ENCODE assay signal across 1 cellular context in the genomic region with DNA sequence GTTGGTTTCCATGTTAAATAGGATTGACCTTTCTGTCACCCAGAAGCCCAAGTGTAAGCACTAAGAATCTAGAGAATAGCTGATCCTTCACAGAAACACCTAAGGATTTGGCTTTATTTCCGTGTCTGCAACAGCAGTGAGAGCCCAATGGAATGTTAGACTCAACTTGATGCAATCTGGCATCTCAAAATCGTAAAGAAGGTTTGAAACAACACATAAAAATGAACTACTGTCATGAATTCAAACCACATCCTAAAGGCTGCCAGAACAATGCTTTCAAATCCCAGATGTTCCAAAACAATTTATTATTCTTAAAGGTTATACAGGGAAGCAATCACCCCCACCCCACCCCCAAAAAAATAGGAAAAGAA.
TF ChIP-seq lines count a peak whose summit lies in the region.

No MANE protein-coding gene starts in this region.

TF ChIP-seq in SK-N-SH treated with all-trans-retinoic acid at 6 μM for 48 hours, 23 proteins besides CTCF, POLR2A, EP300 and RAD21 (continued from another document):
- TF ChIP-seq, protein P1, sequence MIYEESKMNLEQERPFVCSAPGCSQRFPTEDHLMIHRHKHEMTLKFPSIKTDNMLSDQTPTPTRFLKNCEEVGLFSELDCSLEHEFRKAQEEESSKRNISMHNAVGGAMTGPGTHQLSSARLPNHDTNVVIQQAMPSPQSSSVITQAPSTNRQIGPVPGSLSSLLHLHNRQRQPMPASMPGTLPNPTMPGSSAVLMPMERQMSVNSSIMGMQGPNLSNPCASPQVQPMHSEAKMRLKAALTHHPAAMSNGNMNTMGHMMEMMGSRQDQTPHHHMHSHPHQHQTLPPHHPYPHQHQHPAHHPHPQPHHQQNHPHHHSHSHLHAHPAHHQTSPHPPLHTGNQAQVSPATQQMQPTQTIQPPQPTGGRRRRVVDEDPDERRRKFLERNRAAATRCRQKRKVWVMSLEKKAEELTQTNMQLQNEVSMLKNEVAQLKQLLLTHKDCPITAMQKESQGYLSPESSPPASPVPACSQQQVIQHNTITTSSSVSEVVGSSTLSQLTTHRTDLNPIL (CRISPR knock-in tag; IDR thresholded peaks at IDR 0.05; ENCODE audit: low read depth): no peak
- TF ChIP-seq GLIS3 (CRISPR knock-in tag; IDR thresholded peaks at IDR 0.05) (no peak), ZNF8 (CRISPR knock-in tag; IDR thresholded peaks at IDR 0.05) (no peak), ZFP3 (CRISPR knock-in tag; IDR thresholded peaks at IDR 0.05) (no peak)
- TF ChIP-seq, protein P2, sequence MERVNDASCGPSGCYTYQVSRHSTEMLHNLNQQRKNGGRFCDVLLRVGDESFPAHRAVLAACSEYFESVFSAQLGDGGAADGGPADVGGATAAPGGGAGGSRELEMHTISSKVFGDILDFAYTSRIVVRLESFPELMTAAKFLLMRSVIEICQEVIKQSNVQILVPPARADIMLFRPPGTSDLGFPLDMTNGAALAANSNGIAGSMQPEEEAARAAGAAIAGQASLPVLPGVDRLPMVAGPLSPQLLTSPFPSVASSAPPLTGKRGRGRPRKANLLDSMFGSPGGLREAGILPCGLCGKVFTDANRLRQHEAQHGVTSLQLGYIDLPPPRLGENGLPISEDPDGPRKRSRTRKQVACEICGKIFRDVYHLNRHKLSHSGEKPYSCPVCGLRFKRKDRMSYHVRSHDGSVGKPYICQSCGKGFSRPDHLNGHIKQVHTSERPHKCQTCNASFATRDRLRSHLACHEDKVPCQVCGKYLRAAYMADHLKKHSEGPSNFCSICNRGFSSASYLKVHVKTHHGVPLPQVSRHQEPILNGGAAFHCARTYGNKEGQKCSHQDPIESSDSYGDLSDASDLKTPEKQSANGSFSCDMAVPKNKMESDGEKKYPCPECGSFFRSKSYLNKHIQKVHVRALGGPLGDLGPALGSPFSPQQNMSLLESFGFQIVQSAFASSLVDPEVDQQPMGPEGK (CRISPR knock-in tag; IDR thresholded peaks at IDR 0.05; ENCODE audit: borderline replicate concordance): no peak
